Comparison of ENCODE assay signal across 11 cellular contexts in genomic region chr6:4687989-4688947, GRCh38.
DNase-seq lines count a peak whose midpoint lies in the region; ATAC-seq and TF ChIP-seq lines count a peak whose summit lies in the region.
"Had no signal": no experiment of that assay in that cellular context is flagged by ENCODE, and none has a peak within 500 bp of the region (broad histone marks: within the 10 kb centered on the region; RNA-seq: fewer than 3 reads in every experiment).

No MANE protein-coding gene starts in this region.

- H3K4me2 ChIP-seq in PC-9: peak overlapping the region; percentile 74
- no peak overlapping the region for H3K4me2 ChIP-seq in trophoblast cell (ENCODE audit: low read length)

- H3K9me3 ChIP-seq in PC-9 (ENCODE audit: insufficient read depth, low read depth): no peaks in the 10 kb centered on the region
- no peaks in the 10 kb centered on the region for H3K9me3 ChIP-seq in trophoblast cell (ENCODE audit: insufficient read depth, low read depth, low read length)
- H3K9me3 ChIP-seq: right lobe of liver had no signal

- H3K79me1 ChIP-seq in trophoblast cell (ENCODE audit: low read length): no peaks in the 10 kb centered on the region

- H3K36me3 ChIP-seq in PC-9 (ENCODE audit: low read depth): no peaks in the 10 kb centered on the region
- no peaks in the 10 kb centered on the region for H3K36me3 ChIP-seq in trophoblast cell (ENCODE audit: control insufficient read depth in 1 of 2, insufficient read depth in 2 of 2, low read length in 2 of 2)
- H3K36me3 ChIP-seq: heart right ventricle, right lobe of liver had no signal

- H3K4ac ChIP-seq in trophoblast cell (ENCODE audit: low read depth, low read length): no peak overlapping the region

- H3K27ac ChIP-seq in PC-9 (peak overlapping the region; percentile 90), trophoblast cell (ENCODE audit: low read depth, low read length) (no peak overlapping the region)
- H3K27ac ChIP-seq: right lobe of liver had no signal

- no peak for ATAC-seq in GM19023 (IDR thresholded peaks at IDR 0.05; ENCODE audit: unreplicated experiment)

- no peak overlapping the region for H2AK5ac ChIP-seq in trophoblast cell (ENCODE audit: low read length)

- H4K91ac ChIP-seq in trophoblast cell (ENCODE audit: low read depth, low read length): no peak overlapping the region

- intact Hi-C loops in PC-9 (cut with micrococcal nuclease; ENCODE audit: unreplicated experiment): loop anchor here (2.0 kb wide), 1 partner anchor 45 kb away; no protein-coding TSS in a partner anchor

- no peak overlapping the region for H4K12ac ChIP-seq in trophoblast cell (ENCODE audit: low read depth, low read length)

- H3K9me2 ChIP-seq in PC-9 (ENCODE audit: insufficient read depth): no peaks in the 10 kb centered on the region

- H3K27me3 ChIP-seq in PC-9 (ENCODE audit: insufficient read depth, low read depth) (no peaks in the 10 kb centered on the region), trophoblast cell (ENCODE audit: insufficient read depth, low read length) (no peaks in the 10 kb centered on the region)
- H3K27me3 ChIP-seq: heart right ventricle, right lobe of liver had no signal

- H3K14ac ChIP-seq in trophoblast cell (ENCODE audit: low read length): no peak overlapping the region

- no peak for TF ChIP-seq CTCF in PC-9 (conservative IDR thresholded peaks at IDR 0.05)

- no peak for TF ChIP-seq POLR2A in erythroblast (IDR thresholded peaks at IDR 0.05; ENCODE audit: low read length)

- DNase-seq in EH (ENCODE audit: low read depth): peak; percentile 82
- peak; percentile 48 to 69 for DNase-seq in PC-9
- peak; percentile 71 to 86 for DNase-seq in erythroblast (lab: John Stamatoyannopoulos, UW)
- DNase-seq in trophoblast cell: peak; percentile 60 to 91
- no peak for DNase-seq in GF-D8 (lab: John Stamatoyannopoulos, UW)
- DNase-seq in NCI-H1048 (lab: John Stamatoyannopoulos, UW): no peak
- DNase-seq in UCSD-AML1 (lab: John Stamatoyannopoulos, UW; ENCODE audit: unreplicated experiment): no peak
- DNase-seq: heart right ventricle, NCI-H510A treated with DMSO at 0.1 percent for 48 hours, right lobe of liver had no signal

- CTCF ChIA-PET in PC-9 (lab: Charles Lee): interaction anchor here (1.0 kb wide), 1 partner anchor 300 kb away, joined by 5 read pairs; no protein-coding TSS in a partner anchor

- H3K9ac ChIP-seq in trophoblast cell (ENCODE audit: low read length): no peak overlapping the region

- peaks cover 15% of the 10 kb centered on the region; the same call in 1 of the 2 replicates for H3F3A ChIP-seq in PC-9 (ENCODE audit: insufficient read depth, low read depth)

- peaks cover 13% of the 10 kb centered on the region for H3K4me1 ChIP-seq in PC-9 (replicated peaks; ENCODE audit: insufficient read depth)
- no peaks in the 10 kb centered on the region for H3K4me1 ChIP-seq in trophoblast cell (ENCODE audit: control insufficient read depth in 1 of 2, insufficient read depth in 2 of 2, low read length in 2 of 2)
- H3K4me1 ChIP-seq: right lobe of liver had no signal

- H3K79me2 ChIP-seq in PC-9 (ENCODE audit: low read depth) (no peaks in the 10 kb centered on the region), trophoblast cell (ENCODE audit: control insufficient read depth, insufficient read depth, low read length, poor library complexity) (no peaks in the 10 kb centered on the region)

- no peak overlapping the region for H2BK5ac ChIP-seq in trophoblast cell (ENCODE audit: low read depth, low read length, poor library complexity)

- H2AFZ ChIP-seq in PC-9 (peak overlapping the region; percentile 78), trophoblast cell (ENCODE audit: insufficient read depth, low read length, poor library complexity) (no peak overlapping the region)

- H2BK120ac ChIP-seq in trophoblast cell (ENCODE audit: insufficient read depth, low read length, poor library complexity): no peak overlapping the region

- WGBS in trophoblast cell (ENCODE audit: extremely low coverage, insufficient coverage, insufficient read length): no CpG with 5 or more reads among the region's 14 CpGs

- POLR2A ChIA-PET in PC-9 (lab: Charles Lee; ENCODE audit: unreplicated experiment): no interaction called here

- no peak overlapping the region for H3K18ac ChIP-seq in trophoblast cell (ENCODE audit: low read length)

- TSS peak; percentile 94 for BruUV-seq in PC-9 (replicated peaks; lab: Mats Ljungman, UMichigan)

- no peak overlapping the region for H2BK12ac ChIP-seq in trophoblast cell (ENCODE audit: low read length)

- H3K23ac ChIP-seq in trophoblast cell (ENCODE audit: low read length): no peak overlapping the region

- H4K8ac ChIP-seq in trophoblast cell (ENCODE audit: low read depth, low read length): no peak overlapping the region

- H3K4me3 ChIP-seq in PC-9 (peak overlapping the region; percentile 54), trophoblast cell (ENCODE audit: low read depth, low read length) (no peak overlapping the region)
- H3K4me3 ChIP-seq: right lobe of liver had no signal

- H4K20me1 ChIP-seq in PC-9 (ENCODE audit: insufficient read depth): no peaks in the 10 kb centered on the region

Comparison
In these comparisons a context has a peak if more than half of its experiments do, and no peak if none do; other contexts are left out.
1. DNase-seq: peak in EH (single experiment), PC-9 (2 of 2), erythroblast (2 of 2) and trophoblast cell (2 of 2); none in GF-D8 (single experiment), NCI-H1048 (single experiment) and UCSD-AML1 (single experiment).